Comparison of ENCODE assay signal across 1 cellular context in genomic region chr3:25863560-25863959, GRCh38.
TF ChIP-seq lines count a peak whose summit lies in the region.

No MANE protein-coding gene starts in this region.

TF ChIP-seq in WTC11, 78 proteins besides CTCF, POLR2A, EP300 and RAD21 (continued from another document):
- no peak for TF ChIP-seq STAT6 (CRISPR knock-in tag; conservative IDR thresholded peaks at IDR 0.05; ENCODE audit: low read depth)
- TF ChIP-seq ELF4 (CRISPR knock-in tag; IDR thresholded peaks at IDR 0.05; ENCODE audit: low read depth), result no peak
- no peak for TF ChIP-seq AR (CRISPR knock-in tag; IDR thresholded peaks at IDR 0.05)
- TF ChIP-seq PRRX2 (CRISPR knock-in tag; IDR thresholded peaks at IDR 0.05), result no peak
- TF ChIP-seq ZNF532 (CRISPR knock-in tag; IDR thresholded peaks at IDR 0.05; ENCODE audit: borderline replicate concordance), result no peak
